Comparison of ENCODE assay signal across 9 cellular contexts in genomic region chr7:120337308-120337907, GRCh38.
DNase-seq lines count a peak whose midpoint lies in the region; ATAC-seq and TF ChIP-seq lines count a peak whose summit lies in the region.
"Had no signal": no experiment of that assay in that cellular context is flagged by ENCODE, and none has a peak within 500 bp of the region (broad histone marks: within the 10 kb centered on the region; RNA-seq: fewer than 3 reads in every experiment).

No MANE protein-coding gene starts in this region.

- H3K4me3 ChIP-seq in NT2/D1 (ENCODE audit: insufficient read length, low read depth), result no peak overlapping the region

- no peak for ATAC-seq in naive thymus-derived CD8-positive, alpha-beta T cell

- no peaks in the 10 kb centered on the region for H3K4me1 ChIP-seq in NT2/D1 (ENCODE audit: insufficient read depth, insufficient read length)

- no peaks in the 10 kb centered on the region for H3K9me3 ChIP-seq in NT2/D1 (ENCODE audit: insufficient read depth, low read length)

- H3K9me3 Mint-ChIP-seq in HFFc6, result peaks cover 9% of the 10 kb centered on the region; the same call in 1 of the 2 replicates
- no peaks in the 10 kb centered on the region for H3K9me3 Mint-ChIP-seq in glutamatergic neuron (ENCODE audit: unreplicated experiment)
- peaks cover 0 to 6% (median 0%) of the 10 kb centered on the region in 9 donors for H3K9me3 Mint-ChIP-seq in naive thymus-derived CD8-positive, alpha-beta T cell
- H3K9me3 Mint-ChIP-seq: activated B cell treated with CpG ODN at 0.5 μM for 24 hours had no signal

- H3K27me3 ChIP-seq in NT2/D1 (ENCODE audit: insufficient read depth, insufficient read length), result no peaks in the 10 kb centered on the region

- H3K4me3 Mint-ChIP-seq in HFFc6 (no peak overlapping the region), glutamatergic neuron (ENCODE audit: unreplicated experiment) (no peak overlapping the region)
- no peak overlapping the region for H3K4me3 Mint-ChIP-seq in naive thymus-derived CD8-positive, alpha-beta T cell
- H3K4me3 Mint-ChIP-seq: activated B cell treated with CpG ODN at 0.5 μM for 24 hours had no signal

- H3K4me1 Mint-ChIP-seq in HFFc6 (ENCODE audit: low read depth) (no peaks in the 10 kb centered on the region), glutamatergic neuron (ENCODE audit: low read depth, unreplicated experiment) (no peaks in the 10 kb centered on the region)
- no peaks in the 10 kb centered on the region for H3K4me1 Mint-ChIP-seq in naive thymus-derived CD8-positive, alpha-beta T cell
- H3K4me1 Mint-ChIP-seq: activated B cell treated with CpG ODN at 0.5 μM for 24 hours had no signal

- TF ChIP-seq CTCF in HFFc6 (IDR thresholded peaks at IDR 0.05) (peak; percentile 58), glutamatergic neuron (IDR thresholded peaks at IDR 0.05; ENCODE audit: partially characterized antibody, unreplicated experiment) (peak; percentile 78)

- H3K9ac ChIP-seq in NT2/D1 (ENCODE audit: insufficient read length, low read depth), result no peak overlapping the region

- H3K27me3 Mint-ChIP-seq in HFFc6 (ENCODE audit: insufficient read depth), result no peaks in the 10 kb centered on the region
- H3K27me3 Mint-ChIP-seq in glutamatergic neuron (ENCODE audit: unreplicated experiment), result no peaks in the 10 kb centered on the region
- no peaks in the 10 kb centered on the region for H3K27me3 Mint-ChIP-seq in naive thymus-derived CD8-positive, alpha-beta T cell
- H3K27me3 Mint-ChIP-seq: activated B cell treated with CpG ODN at 0.5 μM for 24 hours had no signal

- H3K27ac Mint-ChIP-seq in HFFc6 (no peak overlapping the region), glutamatergic neuron (ENCODE audit: unreplicated experiment) (no peak overlapping the region)
- H3K27ac Mint-ChIP-seq in naive thymus-derived CD8-positive, alpha-beta T cell, result no peak overlapping the region
- H3K27ac Mint-ChIP-seq: activated B cell treated with CpG ODN at 0.5 μM for 24 hours had no signal

- no peaks in the 10 kb centered on the region for H3K36me3 ChIP-seq in NT2/D1 (ENCODE audit: insufficient read depth, insufficient read length, low read length)

- H3K36me3 Mint-ChIP-seq in HFFc6 (ENCODE audit: low read depth) (no peaks in the 10 kb centered on the region), glutamatergic neuron (ENCODE audit: unreplicated experiment) (no peaks in the 10 kb centered on the region)
- H3K36me3 Mint-ChIP-seq in naive thymus-derived CD8-positive, alpha-beta T cell, result no peaks in the 10 kb centered on the region

- POLR2A ChIA-PET in naive thymus-derived CD8-positive, alpha-beta T cell (lab: Charles Lee), result no interaction called here

- peak; percentile 32 for DNase-seq in DMS 273 (lab: John Stamatoyannopoulos, UW; ENCODE audit: unreplicated experiment)
- DNase-seq in DMS 273 treated with DMSO at 0.1 percent for 48 hours (lab: John Stamatoyannopoulos, UW), result no peak
- DNase-seq in HFFc6, result no peak
- DNase-seq in NT2/D1 (ENCODE audit: low read depth, low spot score), result peak; percentile 13
- DNase-seq in glutamatergic neuron, result no peak
- no peak for DNase-seq in naive thymus-derived CD8-positive, alpha-beta T cell
- no peak for DNase-seq in NCI-H510A treated with DMSO at 0.1 percent for 48 hours (lab: John Stamatoyannopoulos, UW)
- DNase-seq in NCI-H146 treated with DMSO at 0.1 percent for 48 hours (lab: John Stamatoyannopoulos, UW; ENCODE audit: unreplicated experiment), result no peak
- DNase-seq: activated B cell treated with CpG ODN at 0.5 μM for 24 hours had no signal

Comparison
In these comparisons a context has a peak if more than half of its experiments do, and no peak if none do; other contexts are left out.
1. DNase-seq: peak in DMS 273 (single experiment) and NT2/D1 (single experiment); none in DMS 273 treated with DMSO at 0.1 percent for 48 hours (single experiment), HFFc6 (single experiment), glutamatergic neuron (single experiment), naive thymus-derived CD8-positive, alpha-beta T cell (0 of 10), NCI-H510A treated with DMSO at 0.1 percent for 48 hours (single experiment) and NCI-H146 treated with DMSO at 0.1 percent for 48 hours (single experiment).